Comparison of ENCODE assay signal across 29 cellular contexts in the genomic region with DNA sequence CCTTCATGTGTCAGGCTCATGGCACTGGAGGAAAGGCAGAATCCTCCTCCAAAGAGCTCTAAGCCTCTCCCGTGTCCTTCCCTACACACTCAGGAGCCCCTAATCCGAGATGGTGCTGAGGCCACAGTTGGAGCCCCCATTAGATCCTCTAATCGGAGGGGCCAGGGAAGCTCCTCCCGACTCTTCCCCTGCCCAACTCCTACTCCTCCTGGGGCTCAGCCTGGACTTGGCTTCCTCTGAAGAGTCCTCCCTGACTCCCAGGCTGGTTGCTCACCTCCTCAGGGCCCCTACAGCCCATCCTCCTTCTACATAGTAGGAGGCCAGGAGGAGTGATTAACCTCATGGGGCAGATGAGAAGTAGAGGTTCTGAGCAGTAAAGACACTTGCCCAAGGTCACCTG. TPM values are rescaled to one million over a fixed set of nuclear protein-coding genes. Genes with fewer than 3 reads are reported as not detected.
"Had no signal": no experiment of that assay in that cellular context is flagged by ENCODE, and none has a peak within 500 bp of the region (broad histone marks: within the 10 kb centered on the region; RNA-seq: fewer than 3 reads in every experiment).

No MANE protein-coding gene starts in this region.

- H3K27me3 ChIP-seq: breast epithelium, MG63, Peyer's patch, SJSA1 had no signal

- DNase-seq: activated CD4-positive, alpha-beta T cell treated with anti-CD3 and anti-CD28 coated beads, Interleukin-2, amount 10 ng/mL, durations not matched to agents 24 days and 14 days; activated CD4-positive, alpha-beta T cell treated with anti-CD3 and anti-CD28 coated beads, Interleukin-2, amount 50 U/mL, for 48 hours; activated CD4-positive, CD25-positive, alpha-beta regulatory T cell treated with anti-CD3 and anti-CD28 coated beads, Interleukin-2, amount 50 U/mL, for 72 hours; activated CD8-positive, alpha-beta memory T cell treated with anti-CD3 and anti-CD28 coated beads, Interleukin-2, amount 10 ng/mL, durations not matched to agents 7 days and 5 days; activated effector memory CD4-positive, alpha-beta T cell treated with anti-CD3 and anti-CD28 coated beads, Interleukin-2, amount 50 U/mL, for 16 hours; activated naive CD4-positive, alpha-beta T cell treated with Interleukin-2 at 50 U/mL for 16 hours; activated T-cell treated with anti-CD3 and anti-CD28 coated beads, Interleukin-2, amount 50 U/mL, for 24 hours; central memory CD4-positive, alpha-beta T cell; MG63; MV-4-11; NCI-H1092 treated with DMSO at 0.1 percent for 48 hours; NCI-H1417 treated with DMSO at 0.1 percent for 48 hours; NCI-H1694; NCI-H2029; NCI-H345; NCI-H510A treated with DMSO at 0.1 percent for 48 hours; NK-92 treated with Interleukin-12 subunit alpha and Interleukin-12 subunit beta, amount 100 ng/mL, for 24 hours; Peyer's patch; SHP77; SW 1271 had no signal

- H3K9ac ChIP-seq: KMS-11 had no signal

- H3K27ac ChIP-seq: breast epithelium, KMS-11, Peyer's patch, RWPE1, SJSA1 had no signal

- H3K4me3 ChIP-seq: breast epithelium, MG63, Peyer's patch, SJSA1 had no signal

- H3K27ac Mint-ChIP-seq: activated CD4-positive, alpha-beta T cell treated with anti-CD3 and anti-CD28 coated beads, Interleukin-2, amount 10 ng/mL, durations not matched to agents 24 days and 14 days; activated CD8-positive, alpha-beta memory T cell treated with anti-CD3 and anti-CD28 coated beads, Interleukin-2, amount 10 ng/mL, durations not matched to agents 7 days and 5 days; activated naive CD4-positive, alpha-beta T cell treated with anti-CD3 and anti-CD28 coated beads, Interleukin-2, amount 50 U/mL, for 72 hours; activated T-cell treated with anti-CD3 and anti-CD28 coated beads, Interleukin-2, amount 50 U/mL, for 24 hours; T-helper 2 cell treated with Interferon-gamma antibody and Interleukin-4, amounts not matched to agents 5 μg/mL and 100 μg/mL, for 36 hours; WTC11 had no signal

- H3K4me3 Mint-ChIP-seq: activated CD4-positive, alpha-beta T cell treated with anti-CD3 and anti-CD28 coated beads, Interleukin-2, amount 10 ng/mL, durations not matched to agents 24 days and 14 days; activated CD8-positive, alpha-beta memory T cell treated with anti-CD3 and anti-CD28 coated beads, Interleukin-2, amount 10 ng/mL, durations not matched to agents 7 days and 5 days; activated T-cell treated with anti-CD3 and anti-CD28 coated beads, Interleukin-2, amount 50 U/mL, for 24 hours; T-helper 2 cell treated with Interferon-gamma antibody and Interleukin-4, amounts not matched to agents 5 μg/mL and 100 μg/mL, for 36 hours; WTC11 had no signal

- ATAC-seq: activated naive CD4-positive, alpha-beta T cell treated with anti-CD3 and anti-CD28 coated beads, Interleukin-2, amount 50 U/mL, for 72 hours; SK-N-SH treated with all-trans-retinoic acid at 6 μM for 48 hours; WTC11 had no signal

- H3K9me3 Mint-ChIP-seq: activated CD4-positive, alpha-beta T cell treated with anti-CD3 and anti-CD28 coated beads, Interleukin-2, amount 10 ng/mL, durations not matched to agents 24 days and 14 days; activated naive CD4-positive, alpha-beta T cell treated with anti-CD3 and anti-CD28 coated beads, Interleukin-2, amount 50 U/mL, for 72 hours; activated T-cell treated with anti-CD3 and anti-CD28 coated beads, Interleukin-2, amount 50 U/mL, for 24 hours; T-helper 2 cell treated with Interferon-gamma antibody and Interleukin-4, amounts not matched to agents 5 μg/mL and 100 μg/mL, for 36 hours; WTC11 had no signal

- H3K27me3 Mint-ChIP-seq: activated CD4-positive, alpha-beta T cell treated with anti-CD3 and anti-CD28 coated beads, Interleukin-2, amount 10 ng/mL, durations not matched to agents 24 days and 14 days; activated CD8-positive, alpha-beta memory T cell treated with anti-CD3 and anti-CD28 coated beads, Interleukin-2, amount 10 ng/mL, durations not matched to agents 7 days and 5 days; activated T-cell treated with anti-CD3 and anti-CD28 coated beads, Interleukin-2, amount 50 U/mL, for 24 hours had no signal

- H3K36me3 ChIP-seq: breast epithelium, MG63, Peyer's patch, SJSA1 had no signal

- H3K4me2 ChIP-seq: KMS-11 had no signal

- H3K4me1 Mint-ChIP-seq: WTC11 had no signal

- H3K4me1 ChIP-seq: breast epithelium, Peyer's patch, SJSA1 had no signal

- H3K9me3 ChIP-seq: breast epithelium, MG63, Peyer's patch, SJSA1 had no signal

- H3K36me3 Mint-ChIP-seq: activated CD8-positive, alpha-beta memory T cell treated with anti-CD3 and anti-CD28 coated beads, Interleukin-2, amount 10 ng/mL, durations not matched to agents 7 days and 5 days; activated naive CD4-positive, alpha-beta T cell treated with anti-CD3 and anti-CD28 coated beads, Interleukin-2, amount 50 U/mL, for 72 hours; WTC11 had no signal

RNA-seq across cellular contexts. Expression of gene CDCP2, which starts 21.3 kb away (rescaled TPM):
- total RNA-seq: activated CD4-positive, alpha-beta T cell treated with anti-CD3 and anti-CD28 coated beads, Interleukin-2, amount 10 ng/mL, durations not matched to agents 24 days and 14 days; Peyer's patch; SJSA1; T-helper 1 cell treated with Interleukin-12 subunit alpha and Interleukin-12 subunit beta and Interleukin-4 antibody, amounts not matched to agents 30 ng/mL and 1 ng/mL, for 36 hours; WTC11 had no signal
